In the genomic region with DNA sequence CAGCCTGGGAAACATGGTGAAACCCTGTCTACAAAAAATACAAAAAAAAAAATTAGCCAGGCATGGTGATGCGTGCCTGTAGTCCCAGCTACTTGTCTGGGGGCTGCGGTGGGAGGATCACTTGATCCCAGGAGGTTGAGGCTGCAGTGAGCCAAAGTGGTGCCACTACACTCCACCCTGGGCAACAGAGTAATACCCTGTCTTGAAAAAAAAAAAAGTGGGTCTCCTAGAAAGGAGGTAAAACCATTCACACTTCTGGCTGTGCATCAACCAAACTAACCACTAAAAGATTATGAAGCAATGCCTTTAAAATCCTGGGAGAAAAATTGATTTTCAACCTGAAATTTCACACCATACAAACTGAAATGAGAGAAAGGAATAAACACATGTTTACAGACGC, we compare ENCODE assay signal across 33 cellular contexts. TPM values are rescaled to one million over a fixed set of nuclear protein-coding genes. Genes with fewer than 3 reads are reported as not detected.
"Had no signal": no experiment of that assay in that cellular context is flagged by ENCODE, and none has a peak within 500 bp of the region (broad histone marks: within the 10 kb centered on the region; RNA-seq: fewer than 3 reads in every experiment).

No MANE protein-coding gene starts in this region.

- DNase-seq: naive thymus-derived CD4-positive, alpha-beta T cell; occipital lobe; pancreas; posterior cingulate gyrus; psoas muscle; right cardiac atrium; right lobe of liver; sigmoid colon; small intestine; stimulated activated CD4-positive, alpha-beta T cell treated with anti-CD3 and anti-CD28 coated beads, Interleukin-15, amount 100 ng/mL, for 24 hours; stimulated activated CD4-positive, alpha-beta T cell treated with anti-CD3 and anti-CD28 coated beads, Interleukin-2, amount 100 ng/mL, for 24 hours; stimulated activated CD4-positive, alpha-beta T cell treated with anti-CD3 and anti-CD28 coated beads, Interleukin-4, amount 100 ng/mL, for 1 hour; stimulated activated CD4-positive, alpha-beta T cell treated with anti-CD3 and anti-CD28 coated beads, Interleukin-4, amount 100 ng/mL, for 4 hours; stimulated activated CD8-positive, alpha-beta memory T cell treated with anti-CD3 and anti-CD28 coated beads, Interleukin-4, amount 100 ng/mL, for 48 hours; stimulated activated naive CD4-positive, alpha-beta T cell; stimulated activated naive CD8-positive, alpha-beta T cell treated with anti-CD3 and anti-CD28 coated beads, Interleukin-15, amount 100 ng/mL, for 72 hours; stimulated activated naive CD8-positive, alpha-beta T cell treated with anti-CD3 and anti-CD28 coated beads, Interleukin-15, Interleukin-2, amounts not matched to agents 100 U/mL and 50 U/mL, for 24 hours; substantia nigra; testis; tibial artery; transverse colon; upper lobe of right lung; uterus had no signal

- H2AFZ ChIP-seq: neural progenitor cell had no signal

- H3K4me3 Mint-ChIP-seq: naive thymus-derived CD4-positive, alpha-beta T cell; nephron; neural progenitor cell; stimulated activated memory B cell treated with anti-CD40 and anti-IgM and Interleukin-4, amounts not matched to agents 10 μg/mL and 1 μg/mL and 100 μg/mL, for 72 hours; stimulated activated naive CD8-positive, alpha-beta T cell treated with anti-CD3 and anti-CD28 coated beads, Interleukin-15, amount 100 ng/mL, for 72 hours; type B pancreatic cell had no signal

- H3K4me1 ChIP-seq: neural progenitor cell, pancreas, psoas muscle, right lobe of liver, sigmoid colon, suprapubic skin, testis, tibial artery, transverse colon, upper lobe of right lung, uterus had no signal

- H3K9me3 ChIP-seq: pancreas, right lobe of liver, testis had no signal

- H3K27me3 ChIP-seq: neural progenitor cell, pancreas, right lobe of liver, sigmoid colon, suprapubic skin, testis, tibial artery, transverse colon, upper lobe of right lung, uterus had no signal

- ATAC-seq: naive thymus-derived CD4-positive, alpha-beta T cell; pancreas; psoas muscle; right cardiac atrium; right lobe of liver; stimulated activated memory B cell treated with anti-CD40 and anti-IgM and Interleukin-4, amounts not matched to agents 10 μg/mL and 1 μg/mL and 100 μg/mL, for 72 hours; stimulated activated naive CD8-positive, alpha-beta T cell treated with anti-CD3 and anti-CD28 coated beads, Interleukin-15, amount 100 ng/mL, for 72 hours; stimulated activated naive CD8-positive, alpha-beta T cell treated with anti-CD3 and anti-CD28 coated beads, Interleukin-15, Interleukin-2, amounts not matched to agents 100 U/mL and 50 U/mL, for 24 hours; upper lobe of right lung had no signal

- H3K36me3 Mint-ChIP-seq: neural progenitor cell, type B pancreatic cell had no signal

- H3K27me3 Mint-ChIP-seq: progenitor cell of endocrine pancreas; stimulated activated memory B cell treated with anti-CD40 and anti-IgM and Interleukin-4, amounts not matched to agents 10 μg/mL and 1 μg/mL and 100 μg/mL, for 72 hours; stimulated activated naive CD8-positive, alpha-beta T cell treated with anti-CD3 and anti-CD28 coated beads, Interleukin-15, amount 100 ng/mL, for 72 hours; type B pancreatic cell had no signal

- H3K4me3 ChIP-seq: neural progenitor cell, pancreas, psoas muscle, right lobe of liver, sigmoid colon, suprapubic skin, testis, tibial artery, transverse colon, upper lobe of right lung, uterus had no signal

- H3K36me3 ChIP-seq: neural progenitor cell, pancreas, right lobe of liver, sigmoid colon, suprapubic skin, tibial artery, transverse colon, upper lobe of right lung, uterus had no signal

- H3K4me1 Mint-ChIP-seq: naive thymus-derived CD4-positive, alpha-beta T cell; nephron; neural progenitor cell; stimulated activated memory B cell treated with anti-CD40 and anti-IgM and Interleukin-4, amounts not matched to agents 10 μg/mL and 1 μg/mL and 100 μg/mL, for 72 hours; stimulated activated naive CD8-positive, alpha-beta T cell treated with anti-CD3 and anti-CD28 coated beads, Interleukin-15, amount 100 ng/mL, for 72 hours had no signal

- H3K9ac ChIP-seq: neural progenitor cell had no signal

- H3K27ac ChIP-seq: neural progenitor cell, pancreas, psoas muscle, right lobe of liver, sigmoid colon, suprapubic skin, testis, tibial artery, transverse colon, upper lobe of right lung, uterus had no signal

- H3K27ac Mint-ChIP-seq: naive thymus-derived CD4-positive, alpha-beta T cell; nephron; neural progenitor cell; progenitor cell of endocrine pancreas; stimulated activated memory B cell treated with anti-CD40 and anti-IgM and Interleukin-4, amounts not matched to agents 10 μg/mL and 1 μg/mL and 100 μg/mL, for 72 hours; type B pancreatic cell had no signal

- H3K4me2 ChIP-seq: neural progenitor cell had no signal

RNA-seq across cellular contexts. Expression of a gene that starts 35.4 kb away (rescaled TPM):
- total RNA-seq: naive thymus-derived CD4-positive, alpha-beta T cell; occipital lobe; osteoblast; progenitor cell of endocrine pancreas; renal cortical epithelial cell; sigmoid colon; suprapubic skin; upper lobe of right lung; uterus had no signal
- polyA plus RNA-seq: naive thymus-derived CD4-positive, alpha-beta T cell; neural cell; sigmoid colon; urinary bladder had no signal
